In genomic region chr3:142215111-142215510, GRCh38 we compare ENCODE assay signal across 1 cellular context.
TF ChIP-seq lines count a peak whose summit lies in the region.

No MANE protein-coding gene starts in this region.

TF ChIP-seq in IMR-90, 13 proteins besides CTCF, POLR2A, EP300 and RAD21 (continued from another document):
- TF ChIP-seq BHLHE40 (IDR thresholded peaks at IDR 0.05; ENCODE audit: low read depth, low read length) (no peak), MXI1 (IDR thresholded peaks at IDR 0.05; ENCODE audit: borderline replicate concordance, low read depth, low read length) (no peak), FOS (IDR thresholded peaks at IDR 0.05; ENCODE audit: low read depth, low read length) (no peak), MAZ (IDR thresholded peaks at IDR 0.05; ENCODE audit: borderline replicate concordance, low read depth, low read length) (no peak), CHD1 (IDR thresholded peaks at IDR 0.05; ENCODE audit: low read depth, low read length) (no peak), ELK1 (IDR thresholded peaks at IDR 0.05; ENCODE audit: borderline replicate concordance, low read depth, low read length) (no peak), SMC3 (IDR thresholded peaks at IDR 0.05; ENCODE audit: low read depth, low read length) (no peak), RFX5 (IDR thresholded peaks at IDR 0.05; ENCODE audit: low read depth, low read length) (no peak), CEBPB (IDR thresholded peaks at IDR 0.05; ENCODE audit: low read depth, low read length) (no peak), NFE2L2 (IDR thresholded peaks at IDR 0.05; ENCODE audit: low read depth, low read length) (no peak), MAFK (IDR thresholded peaks at IDR 0.05; ENCODE audit: low read depth, low read length) (no peak), RCOR1 (IDR thresholded peaks at IDR 0.05; ENCODE audit: insufficient replicate concordance, low read length) (no peak)
